In the genomic region with DNA sequence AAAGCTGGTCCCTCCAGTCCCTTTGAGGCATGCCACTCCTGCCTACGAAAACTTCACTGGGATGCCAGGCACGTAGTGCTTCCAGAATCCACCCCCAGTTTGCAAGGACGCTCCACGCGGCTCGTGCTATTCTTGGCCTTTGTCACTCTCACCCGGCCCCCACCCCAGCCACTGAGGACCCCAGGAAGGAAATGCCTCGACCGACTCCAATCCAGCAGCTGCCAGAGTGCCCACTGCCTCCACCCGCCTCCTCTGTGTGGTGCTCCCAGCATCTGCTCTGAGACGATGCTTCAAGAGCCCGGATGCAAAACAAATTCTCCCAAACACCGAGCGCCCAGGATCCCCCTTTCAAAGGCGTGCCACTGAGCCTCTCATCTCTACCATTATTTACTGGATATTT, we compare ENCODE assay signal across 21 cellular contexts.
DNase-seq lines count a peak whose midpoint lies in the region; ATAC-seq and TF ChIP-seq lines count a peak whose summit lies in the region.
"Had no signal": no experiment of that assay in that cellular context is flagged by ENCODE, and none has a peak within 500 bp of the region (broad histone marks: within the 10 kb centered on the region; RNA-seq: fewer than 3 reads in every experiment).

No MANE protein-coding gene starts in this region.

- no peak overlapping the region for H3K4me3 ChIP-seq in BLaER1
- H3K4me3 ChIP-seq in fibroblast of lung (replicated peaks in 1 of 4; ENCODE audit: control extremely low read depth in 1 of 4, insufficient read depth in 1 of 4, low read depth in 3 of 4, low read length in 4 of 4): no peak overlapping the region
- H3K4me3 ChIP-seq in sigmoid colon: no peak overlapping the region
- no peak overlapping the region for H3K4me3 ChIP-seq in right lobe of liver
- H3K4me3 ChIP-seq: heart left ventricle, lung, Peyer's patch, SJCRH30 had no signal

- H3K4me1 ChIP-seq in BLaER1 (peaks cover 72% of the 10 kb centered on the region), fibroblast of lung (ENCODE audit: control insufficient read depth, extremely low read depth, insufficient read depth, low read length) (peaks cover 26% of the 10 kb centered on the region), sigmoid colon (peaks cover 0 to 83% (median 59%) of the 10 kb centered on the region in 4 donors), right lobe of liver (peaks cover 0 to 16% (median 8%) of the 10 kb centered on the region in 4 donors)

- H3K4me2 ChIP-seq in BLaER1 (peak overlapping the region; percentile 77), fibroblast of lung (ENCODE audit: extremely low read depth, insufficient read depth, low read length) (no peak overlapping the region)

- DNase-seq in RWPE1 (ENCODE audit: low spot score) (no peak), fibroblast of lung (ENCODE audit: low read depth in 2 of 2) (no peak), sigmoid colon (no peak), right lobe of liver (no peak), GM20000 (ENCODE audit: low spot score) (no peak)
- DNase-seq: activated B cell treated with CpG ODN at 0.5 μM for 24 hours; activated CD4-positive, alpha-beta T cell treated with anti-CD3 and anti-CD28 coated beads, Interleukin-2, amount 50 U/mL, for 4 hours; activated naive CD4-positive, alpha-beta T cell treated with anti-CD3 and anti-CD28 coated beads for 36 hours; C1 segment of cervical spinal cord; COR-L47; GF-D8; HCEC 1CT; heart left ventricle; NCI-H1092; NCI-H526; Peyer's patch; SJCRH30; T1000 had no signal

- POLR2A ChIA-PET in RWPE1 (lab: Yijun Ruan, JAX; ENCODE audit: low non-redundant PET): no interaction called here

- ATAC-seq in GM21423 (IDR thresholded peaks at IDR 0.05; ENCODE audit: unreplicated experiment): no peak
- no peak for ATAC-seq in right lobe of liver
- ATAC-seq: heart left ventricle had no signal

- CTCF ChIA-PET in RWPE1 (lab: Yijun Ruan, JAX): interaction anchor here (0.8 kb wide), 1 partner anchor 221 kb away, joined by 4 read pairs; no protein-coding TSS in a partner anchor

- no peak overlapping the region for H2AFZ ChIP-seq in fibroblast of lung (ENCODE audit: low read length)

- H4K20me1 ChIP-seq in BLaER1 (peaks cover 38% of the 10 kb centered on the region), fibroblast of lung (ENCODE audit: control insufficient read depth, extremely low read depth, insufficient read depth, low read length) (no peaks in the 10 kb centered on the region)

- H3K36me3 ChIP-seq in BLaER1 (peaks cover 84% of the 10 kb centered on the region), fibroblast of lung (ENCODE audit: control insufficient read depth, insufficient read depth, low read length) (peaks cover 8% of the 10 kb centered on the region), sigmoid colon (peaks cover 0 to 44% (median 14%) of the 10 kb centered on the region in 4 donors), right lobe of liver (peaks cover 0 to 11% (median 0%) of the 10 kb centered on the region in 4 donors)

- no peaks in the 10 kb centered on the region; the same call in 1 of the 2 replicates for H3K9me3 ChIP-seq in BLaER1
- no peaks in the 10 kb centered on the region for H3K9me3 ChIP-seq in fibroblast of lung (ENCODE audit: control insufficient read depth, insufficient read depth, low read depth, low read length)
- H3K9me3 ChIP-seq in sigmoid colon: no peaks in the 10 kb centered on the region
- H3K9me3 ChIP-seq in right lobe of liver: no peaks in the 10 kb centered on the region
- H3K9me3 ChIP-seq: heart left ventricle, Peyer's patch, SJCRH30 had no signal

- H3K79me2 ChIP-seq in fibroblast of lung (ENCODE audit: control insufficient read depth, insufficient read depth, low read length): no peaks in the 10 kb centered on the region

- TF ChIP-seq CTCF in RWPE1 (conservative IDR thresholded peaks at IDR 0.05; ENCODE audit: low read depth): no peak
- no peak for TF ChIP-seq CTCF in fibroblast of lung (conservative IDR thresholded peaks at IDR 0.05 in 1 of 2, IDR thresholded peaks at IDR 0.05 in 1 of 2; ENCODE audit: low read depth in 1 of 2, low read length in 2 of 2)
- no peak for TF ChIP-seq CTCF in sigmoid colon (IDR thresholded peaks at IDR 0.05)
- no peak for TF ChIP-seq CTCF in right lobe of liver (IDR thresholded peaks at IDR 0.05)
- TF ChIP-seq CTCF in GM20000 (IDR thresholded peaks at IDR 0.05; ENCODE audit: extremely low read depth, missing control alignments): no peak

- H3K27ac ChIP-seq in BLaER1 (peak overlapping the region; percentile 62), RWPE1 (peak overlapping the region; percentile 33), fibroblast of lung (ENCODE audit: insufficient read depth, low read length) (peak overlapping the region; percentile 75), sigmoid colon (peak overlapping the region; percentile 87 to 98 (median 96)), right lobe of liver (no peak overlapping the region)
- H3K27ac ChIP-seq: SJCRH30 had no signal

- TF ChIP-seq POLR2A in sigmoid colon (IDR thresholded peaks at IDR 0.05): no peak
- TF ChIP-seq POLR2A in right lobe of liver (IDR thresholded peaks at IDR 0.05): no peak

- intact Hi-C loops in sigmoid colon (cut with DNase I) (no loop called here), right lobe of liver (cut with DNase I) (no loop called here)

- H3K9ac ChIP-seq in BLaER1 (peak overlapping the region; percentile 48), fibroblast of lung (ENCODE audit: insufficient read depth, low read length) (no peak overlapping the region)

- H3K27me3 ChIP-seq in BLaER1: no peaks in the 10 kb centered on the region
- H3K27me3 ChIP-seq in fibroblast of lung (ENCODE audit: control insufficient read depth, insufficient read depth, low read length): no peaks in the 10 kb centered on the region
- H3K27me3 ChIP-seq in sigmoid colon: no peaks in the 10 kb centered on the region
- H3K27me3 ChIP-seq in right lobe of liver: no peaks in the 10 kb centered on the region
- H3K27me3 ChIP-seq: heart left ventricle, Peyer's patch, SJCRH30 had no signal

- TF ChIP-seq EP300 in sigmoid colon (IDR thresholded peaks at IDR 0.05): no peak

- 90 to 93% methylated on average over 15 of the region's 15 CpGs for WGBS in sigmoid colon, 2 donors
- 79% methylated on average over 10 of the region's 15 CpGs for WGBS in right lobe of liver (ENCODE audit: insufficient coverage, low coverage, low lambda C conversion rate, missing lambda C conversion rate)

Comparison
In these comparisons a context has a peak if more than half of its experiments do, and no peak if none do; other contexts are left out.
1. H3K27ac ChIP-seq: peak in BLaER1 (single experiment), RWPE1 (single experiment), fibroblast of lung (single experiment) and sigmoid colon (4 of 4); none in right lobe of liver (0 of 3).